In the genomic region with DNA sequence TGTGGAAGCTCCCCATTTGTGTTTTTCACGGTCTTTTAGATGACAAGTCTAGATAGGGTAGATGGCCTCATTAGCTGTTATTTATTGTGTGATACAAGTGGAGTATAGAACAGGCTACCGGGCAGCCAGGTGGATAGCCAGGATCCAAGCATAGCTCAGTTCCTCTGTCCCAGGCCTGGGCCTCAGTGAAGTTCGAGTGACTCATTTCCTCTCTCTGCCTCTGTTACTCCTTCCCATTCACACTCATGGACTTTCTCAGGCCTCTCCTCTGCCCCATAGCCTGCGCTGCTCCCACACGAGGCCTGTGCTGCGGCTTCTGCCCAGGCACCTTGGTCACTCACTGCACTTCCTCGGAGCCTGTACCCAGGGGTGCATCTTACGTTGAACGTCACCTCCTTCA, we compare ENCODE assay signal across 19 cellular contexts. TPM values are rescaled to one million over a fixed set of nuclear protein-coding genes. Genes with fewer than 3 reads are reported as not detected.
A peak's percentile ranks its signal among the peaks of the same experiment; 100 is the strongest.
DNase-seq lines count a peak whose midpoint lies in the region.
"Had no signal": no experiment of that assay in that cellular context is flagged by ENCODE, and none has a peak within 500 bp of the region (broad histone marks: within the 10 kb centered on the region; RNA-seq: fewer than 3 reads in every experiment).

No MANE protein-coding gene starts in this region.

- DNase-seq in ELF-1 (ENCODE audit: low read depth, low spot score) (peak; percentile 20), NCI-H226 (peak; percentile 73), astrocyte of the hippocampus (ENCODE audit: low read depth, low spot score) (peak; percentile 49), mesendoderm (peak; percentile 38), GM19240 (ENCODE audit: insufficient read length, low spot score) (no peak), dedifferentiated amniotic fluid mesenchymal stem cell (ENCODE audit: extremely low spot score) (no peak), NCI-H128 (lab: John Stamatoyannopoulos, UW; ENCODE audit: unreplicated experiment) (no peak), NCI-H748 (lab: John Stamatoyannopoulos, UW; ENCODE audit: unreplicated experiment) (no peak)
- DNase-seq: activated CD4-positive, alpha-beta T cell treated with anti-CD3 and anti-CD28 coated beads, Interleukin-2, amount 50 U/mL, for 1 hour; activated naive CD8-positive, alpha-beta T cell treated with anti-CD3 and anti-CD28 coated beads, Interleukin-2, amount 10 ng/mL, durations not matched to agents 7 days and 5 days; activated T-cell treated with anti-CD3 and anti-CD28 coated beads, Interleukin-2, amount 50 U/mL, for 4 hours; hippocampal formation; left ventricle myocardium inferior; naive thymus-derived CD4-positive, alpha-beta T cell; NCI-H2029 treated with DMSO at 0.1 percent for 48 hours; NCI-H774; stomach; T-helper 9 cell had no signal

- H3K9ac ChIP-seq in mesendoderm (ENCODE audit: low read length) = no peak overlapping the region

- H3K4me2 ChIP-seq in mesendoderm (ENCODE audit: low read length) = no peak overlapping the region

- H3K4me1 ChIP-seq in mesendoderm (ENCODE audit: control insufficient read depth, low read depth, low read length) = peaks cover 8% of the 10 kb centered on the region
- H3K4me1 ChIP-seq: left ventricle myocardium inferior, stomach had no signal

- H4K5ac ChIP-seq in mesendoderm (ENCODE audit: low read length) = no peak overlapping the region

- H3K79me2 ChIP-seq in mesendoderm (ENCODE audit: control insufficient read depth, insufficient read depth, low read length) = no peaks in the 10 kb centered on the region

- H2BK15ac ChIP-seq in mesendoderm (replicated peaks; ENCODE audit: low read depth) = no peak overlapping the region

- no peak overlapping the region for H4K8ac ChIP-seq in mesendoderm (ENCODE audit: low read depth, low read length)

- no peak overlapping the region for H3K56ac ChIP-seq in mesendoderm (ENCODE audit: low read length)

- H3K23ac ChIP-seq in mesendoderm (ENCODE audit: low read length) = no peak overlapping the region

- no peak overlapping the region for H3K4me3 ChIP-seq in mesendoderm (ENCODE audit: low read length)
- H3K4me3 ChIP-seq: left ventricle myocardium inferior, stomach had no signal

- H2BK5ac ChIP-seq in mesendoderm (ENCODE audit: low read length) = no peak overlapping the region

- WGBS in mesendoderm (ENCODE audit: extremely low coverage, insufficient coverage, low lambda C conversion rate) = no CpG with 5 or more reads among the region's 9 CpGs

- no peak overlapping the region for H3K18ac ChIP-seq in mesendoderm (ENCODE audit: low read length)

- H2AK5ac ChIP-seq in mesendoderm (ENCODE audit: low read length) = no peak overlapping the region

- H3K27ac ChIP-seq in mesendoderm (ENCODE audit: low read depth, low read length) = no peak overlapping the region
- H3K27ac ChIP-seq: left ventricle myocardium inferior, stomach had no signal

- H3K27me3 ChIP-seq in mesendoderm (ENCODE audit: insufficient read depth, low read length, poor library complexity) = no peaks in the 10 kb centered on the region
- H3K27me3 ChIP-seq: stomach had no signal

- H3K36me3 ChIP-seq in mesendoderm (ENCODE audit: control insufficient read depth, insufficient read depth, low read length) = no peaks in the 10 kb centered on the region
- H3K36me3 ChIP-seq: left ventricle myocardium inferior, stomach had no signal

- no peak overlapping the region for H2BK120ac ChIP-seq in mesendoderm (ENCODE audit: low read depth, low read length)

- no peak overlapping the region for H3K4ac ChIP-seq in mesendoderm (ENCODE audit: low read depth, low read length)

- H3K79me1 ChIP-seq in mesendoderm (ENCODE audit: low read length) = peaks cover 1% of the 10 kb centered on the region

RNA-seq across cellular contexts. Expression of a gene that starts 54.5 kb away (rescaled TPM):
- polyA plus RNA-seq in mesendoderm (2013, experiment 1 of 2) = 20.7 TPM
- 20.5 TPM for polyA plus RNA-seq in mesendoderm (2013, experiment 2 of 2)
- polyA plus RNA-seq: CD14-positive monocyte; naive thymus-derived CD4-positive, alpha-beta T cell had no signal

Comparison
In these comparisons a context has a peak if more than half of its experiments do, and no peak if none do; other contexts are left out.
1. DNase-seq: peak in ELF-1 (single experiment), NCI-H226 (single experiment), astrocyte of the hippocampus (single experiment) and mesendoderm (single experiment); none in GM19240 (single experiment), dedifferentiated amniotic fluid mesenchymal stem cell (single experiment), NCI-H128 (single experiment) and NCI-H748 (single experiment).